In the genomic region with DNA sequence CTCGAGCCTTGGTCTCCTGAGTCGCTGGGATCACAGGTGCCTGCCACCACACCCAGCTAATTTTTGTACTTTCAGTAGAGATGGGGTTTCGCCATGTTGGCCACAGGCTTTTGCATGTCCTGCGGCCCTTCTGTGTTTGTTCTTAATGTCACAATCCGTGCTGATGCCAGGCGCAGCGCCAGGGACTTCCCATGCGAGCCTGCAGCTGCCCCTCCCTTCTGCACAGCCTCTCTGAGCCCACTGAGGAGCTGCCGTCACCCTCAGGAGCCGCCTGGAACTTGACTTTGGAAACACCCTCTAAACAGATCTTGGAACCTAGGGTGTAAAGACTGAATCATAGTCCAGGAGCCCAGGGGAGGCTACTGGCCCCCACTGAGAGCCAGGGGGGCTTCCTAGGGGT, we compare ENCODE assay signal across 1 cellular context.
A peak's percentile ranks its signal among the peaks of the same experiment; 100 is the strongest.
TF ChIP-seq lines count a peak whose summit lies in the region.
"Not testable (repeated sequence)": the region's sequence is repeated elsewhere in the genome, so short reads cannot be mapped to it uniquely, and the experiment has no call there.

No MANE protein-coding gene starts in this region.

TF ChIP-seq in A549, 52 proteins besides CTCF, POLR2A, EP300 and RAD21:
- TF ChIP-seq, protein P1, sequence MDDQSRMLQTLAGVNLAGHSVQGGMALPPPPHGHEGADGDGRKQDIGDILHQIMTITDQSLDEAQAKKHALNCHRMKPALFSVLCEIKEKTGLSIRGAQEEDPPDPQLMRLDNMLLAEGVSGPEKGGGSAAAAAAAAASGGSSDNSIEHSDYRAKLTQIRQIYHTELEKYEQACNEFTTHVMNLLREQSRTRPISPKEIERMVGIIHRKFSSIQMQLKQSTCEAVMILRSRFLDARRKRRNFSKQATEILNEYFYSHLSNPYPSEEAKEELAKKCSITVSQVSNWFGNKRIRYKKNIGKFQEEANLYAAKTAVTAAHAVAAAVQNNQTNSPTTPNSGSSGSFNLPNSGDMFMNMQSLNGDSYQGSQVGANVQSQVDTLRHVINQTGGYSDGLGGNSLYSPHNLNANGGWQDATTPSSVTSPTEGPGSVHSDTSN (IDR thresholded peaks at IDR 0.05) = 0 out of 2 replicates have a peak, but pooled peaks have one; percentile 64
- TF ChIP-seq JUNB (IDR thresholded peaks at IDR 0.05) = peak; percentile 32; the same call in 1 of the 2 replicates
- 0 out of 2 replicates have a peak, but pooled peaks have one; percentile 23 for TF ChIP-seq ZSCAN20 (CRISPR knock-in tag; IDR thresholded peaks at IDR 0.05)
- TF ChIP-seq, protein P2, sequence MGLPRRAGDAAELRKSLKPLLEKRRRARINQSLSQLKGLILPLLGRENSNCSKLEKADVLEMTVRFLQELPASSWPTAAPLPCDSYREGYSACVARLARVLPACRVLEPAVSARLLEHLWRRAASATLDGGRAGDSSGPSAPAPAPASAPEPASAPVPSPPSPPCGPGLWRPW (IDR thresholded peaks at IDR 0.05) = 0 out of 2 replicates have a peak, but pooled peaks have one; percentile 32
- peak; percentile 68 to 79; a peak in 3 of 5 replicates for TF ChIP-seq JUN (IDR thresholded peaks at IDR 0.05)
- TF ChIP-seq, protein P3, sequence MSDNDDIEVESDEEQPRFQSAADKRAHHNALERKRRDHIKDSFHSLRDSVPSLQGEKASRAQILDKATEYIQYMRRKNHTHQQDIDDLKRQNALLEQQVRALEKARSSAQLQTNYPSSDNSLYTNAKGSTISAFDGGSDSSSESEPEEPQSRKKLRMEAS (IDR thresholded peaks at IDR 0.05) = peak; percentile 75
- TF ChIP-seq GATA3 (IDR thresholded peaks at IDR 0.05; ENCODE audit: borderline replicate concordance) = peak; percentile 47; the same call in 1 of the 2 replicates
- TF ChIP-seq FOSL2 (IDR thresholded peaks at IDR 0.05) = not testable (repeated sequence)
- peak; percentile 48 for TF ChIP-seq FOSL2 (CRISPR knock-in tag; IDR thresholded peaks at IDR 0.05)
- peak; percentile 73 to 95 for TF ChIP-seq CEBPB (IDR thresholded peaks at IDR 0.05)
- TF ChIP-seq, protein P4, sequence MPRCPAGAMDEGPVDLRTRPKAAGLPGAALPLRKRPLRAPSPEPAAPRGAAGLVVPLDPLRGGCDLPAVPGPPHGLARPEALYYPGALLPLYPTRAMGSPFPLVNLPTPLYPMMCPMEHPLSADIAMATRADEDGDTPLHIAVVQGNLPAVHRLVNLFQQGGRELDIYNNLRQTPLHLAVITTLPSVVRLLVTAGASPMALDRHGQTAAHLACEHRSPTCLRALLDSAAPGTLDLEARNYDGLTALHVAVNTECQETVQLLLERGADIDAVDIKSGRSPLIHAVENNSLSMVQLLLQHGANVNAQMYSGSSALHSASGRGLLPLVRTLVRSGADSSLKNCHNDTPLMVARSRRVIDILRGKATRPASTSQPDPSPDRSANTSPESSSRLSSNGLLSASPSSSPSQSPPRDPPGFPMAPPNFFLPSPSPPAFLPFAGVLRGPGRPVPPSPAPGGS (IDR thresholded peaks at IDR 0.05) = 0 out of 3 replicates have a peak, but pooled peaks have one; percentile 44
